Comparison of ENCODE assay signal across 29 cellular contexts in genomic region chr14:57578427-57579220, GRCh38.
DNase-seq lines count a peak whose midpoint lies in the region; TF ChIP-seq lines count a peak whose summit lies in the region.
"Had no signal": no experiment of that assay in that cellular context is flagged by ENCODE, and none has a peak within 500 bp of the region (broad histone marks: within the 10 kb centered on the region; RNA-seq: fewer than 3 reads in every experiment).

No MANE protein-coding gene starts in this region.

- no peak for TF ChIP-seq CTCF in astrocyte of the cerebellum (IDR thresholded peaks at IDR 0.05; ENCODE audit: low read depth, low read length, missing control alignments)

- no peaks in the 10 kb centered on the region for H3K4me1 ChIP-seq in SJCRH30
- H3K4me1 ChIP-seq: Caco-2, right atrium auricular region, SJSA1, suprapubic skin, upper lobe of left lung had no signal

- no peak overlapping the region for H3K27ac ChIP-seq in SJCRH30
- H3K27ac ChIP-seq: 22Rv1, cardiac muscle cell, GM23248, right atrium auricular region, SJSA1, suprapubic skin, upper lobe of left lung had no signal

- H3K4me3 ChIP-seq in astrocyte of the cerebellum (ENCODE audit: low read depth, low read length) = no peak overlapping the region
- no peak overlapping the region for H3K4me3 ChIP-seq in SJCRH30
- H3K4me3 ChIP-seq: cardiac muscle cell, GM23248, K562, right atrium auricular region, SJSA1, smooth muscle cell, suprapubic skin, upper lobe of left lung had no signal

- in situ Hi-C loops in astrocyte of the cerebellum (cut with HindIII; ENCODE audit: low sequenced_read_pairs) = no loop called here

- H3K9me3 ChIP-seq in SJCRH30 (replicated peaks) = no peaks in the 10 kb centered on the region
- H3K9me3 ChIP-seq: Caco-2, right atrium auricular region, SJSA1, upper lobe of left lung had no signal

- DNase-seq in DMS 273 (lab: John Stamatoyannopoulos, UW; ENCODE audit: unreplicated experiment) = peak; percentile 7
- no peak for DNase-seq in DMS 273 treated with DMSO at 0.1 percent for 48 hours (lab: John Stamatoyannopoulos, UW)
- peak; percentile 74 for DNase-seq in NCI-H2171 (lab: John Stamatoyannopoulos, UW)
- peak; percentile 8 for DNase-seq in astrocyte of the cerebellum (ENCODE audit: low read depth)
- peak; percentile 75 for DNase-seq in renal cortical epithelial cell (ENCODE audit: low read depth)
- DNase-seq in SW480 (ENCODE audit: low spot score) = no peak
- no peak for DNase-seq in H4 (ENCODE audit: low spot score)
- no peak for DNase-seq in SJCRH30
- DNase-seq: activated CD4-positive, alpha-beta T cell treated with anti-CD3 and anti-CD28 coated beads, Interleukin-2, amount 10 ng/mL, durations not matched to agents 24 days and 14 days; activated gamma-delta T cell; activated naive CD8-positive, alpha-beta T cell treated with anti-CD3 and anti-CD28 coated beads for 36 hours; activated T-cell treated with anti-CD3 and anti-CD28 coated beads, Interleukin-2, amount 50 U/mL, for 1 hour; anterior cingulate cortex; Caco-2; GM23248; hypothalamus; left ventricle myocardium superior; NCI-H1092 treated with DMSO at 0.1 percent for 48 hours; NCI-H526 treated with DMSO at 0.1 percent for 48 hours; stimulated activated CD4-positive, alpha-beta T cell treated with anti-CD3 and anti-CD28 coated beads, Interleukin-1b, Interleukin-23, amount 100 ng/mL, for 48 hours; stimulated activated naive CD4-positive, alpha-beta T cell treated with Interleukin-2 at 50 U/mL for 16 hours; upper lobe of left lung had no signal

- H3K27me3 ChIP-seq in SJCRH30 = no peaks in the 10 kb centered on the region
- H3K27me3 ChIP-seq: cardiac muscle cell, right atrium auricular region, SJSA1, suprapubic skin, upper lobe of left lung had no signal

- H3K36me3 ChIP-seq in SJCRH30 = no peaks in the 10 kb centered on the region
- H3K36me3 ChIP-seq: cardiac muscle cell, right atrium auricular region, SJSA1, suprapubic skin, upper lobe of left lung had no signal

Comparison
In these comparisons a context has a peak if more than half of its experiments do, and no peak if none do; other contexts are left out.
1. DNase-seq: peak in DMS 273 (single experiment), NCI-H2171 (single experiment), astrocyte of the cerebellum (single experiment) and renal cortical epithelial cell (single experiment); none in DMS 273 treated with DMSO at 0.1 percent for 48 hours (single experiment), SW480 (single experiment), H4 (single experiment) and SJCRH30 (0 of 2).